Comparison of ENCODE assay signal across 8 cellular contexts in genomic region chr11:61826930-61827572, GRCh38. TPM values are rescaled to one million over a fixed set of nuclear protein-coding genes. Genes with fewer than 3 reads are reported as not detected.
DNase-seq lines count a peak whose midpoint lies in the region; ATAC-seq and TF ChIP-seq lines count a peak whose summit lies in the region.

No MANE protein-coding gene starts in this region.

- in situ Hi-C loops in GM13977 (cut with MboI; ENCODE audit: low pct_unique_long_range_greater_than_20kb, low sequenced_read_pairs, unreplicated experiment) (no loop called here), KBM-7 (cut with MboI; ENCODE audit: low pct_unique_long_range_greater_than_20kb, low sequenced_read_pairs) (no loop called here)

- peaks cover 12% of the 10 kb centered on the region for H3K4me1 Mint-ChIP-seq in activated naive CD8-positive, alpha-beta T cell treated with anti-CD3 and anti-CD28 coated beads for 36 hours
- H3K4me1 Mint-ChIP-seq in stimulated activated memory B cell treated with anti-CD40 and anti-IgM and Interleukin-4, amounts not matched to agents 10 μg/mL and 1 μg/mL and 100 μg/mL, for 72 hours = peaks cover 39% of the 10 kb centered on the region

- peak overlapping the region; percentile 93 for H3K4me3 ChIP-seq in iPS-18c (ENCODE audit: insufficient read depth, low read depth, low read length)

- TF ChIP-seq CTCF in 22Rv1 (IDR thresholded peaks at IDR 0.05) (no peak), GM13977 (IDR thresholded peaks at IDR 0.05; ENCODE audit: extremely low read depth, insufficient read depth, missing control alignments) (no peak), omental fat pad (IDR thresholded peaks at IDR 0.05) (no peak)

- H3K27ac Mint-ChIP-seq in activated naive CD8-positive, alpha-beta T cell treated with anti-CD3 and anti-CD28 coated beads for 36 hours = peak overlapping the region; percentile 55
- H3K27ac Mint-ChIP-seq in stimulated activated memory B cell treated with anti-CD40 and anti-IgM and Interleukin-4, amounts not matched to agents 10 μg/mL and 1 μg/mL and 100 μg/mL, for 72 hours = peak overlapping the region; percentile 78

- peak; percentile 32 for ATAC-seq in stimulated activated memory B cell treated with anti-CD40 and anti-IgM and Interleukin-4, amounts not matched to agents 10 μg/mL and 1 μg/mL and 100 μg/mL, for 72 hours
- no peak for ATAC-seq in omental fat pad (ENCODE audit: low FRiP score)

- H3K9me3 Mint-ChIP-seq in activated naive CD8-positive, alpha-beta T cell treated with anti-CD3 and anti-CD28 coated beads for 36 hours = no peaks in the 10 kb centered on the region
- H3K9me3 Mint-ChIP-seq in stimulated activated memory B cell treated with anti-CD40 and anti-IgM and Interleukin-4, amounts not matched to agents 10 μg/mL and 1 μg/mL and 100 μg/mL, for 72 hours = no peaks in the 10 kb centered on the region

- peak overlapping the region; percentile 68 for H3K27ac ChIP-seq in 22Rv1

- H3K36me3 Mint-ChIP-seq in activated naive CD8-positive, alpha-beta T cell treated with anti-CD3 and anti-CD28 coated beads for 36 hours = peaks cover 19% of the 10 kb centered on the region
- H3K36me3 Mint-ChIP-seq in stimulated activated memory B cell treated with anti-CD40 and anti-IgM and Interleukin-4, amounts not matched to agents 10 μg/mL and 1 μg/mL and 100 μg/mL, for 72 hours = no peaks in the 10 kb centered on the region

- no peaks in the 10 kb centered on the region for H3K9me3 ChIP-seq in iPS-18c (ENCODE audit: control insufficient read depth, insufficient read depth, low read length)

- peak overlapping the region; percentile 89 for H3K4me3 Mint-ChIP-seq in activated naive CD8-positive, alpha-beta T cell treated with anti-CD3 and anti-CD28 coated beads for 36 hours
- peak overlapping the region; percentile 90 for H3K4me3 Mint-ChIP-seq in stimulated activated memory B cell treated with anti-CD40 and anti-IgM and Interleukin-4, amounts not matched to agents 10 μg/mL and 1 μg/mL and 100 μg/mL, for 72 hours

- peaks cover 51% of the 10 kb centered on the region for H3K27me3 Mint-ChIP-seq in activated naive CD8-positive, alpha-beta T cell treated with anti-CD3 and anti-CD28 coated beads for 36 hours
- H3K27me3 Mint-ChIP-seq in stimulated activated memory B cell treated with anti-CD40 and anti-IgM and Interleukin-4, amounts not matched to agents 10 μg/mL and 1 μg/mL and 100 μg/mL, for 72 hours = peaks cover 47% of the 10 kb centered on the region

- peak; percentile 52 for DNase-seq in GM13977 (ENCODE audit: low spot score)
- DNase-seq in KBM-7 = peak; percentile 79
- no peak for DNase-seq in activated naive CD8-positive, alpha-beta T cell treated with anti-CD3 and anti-CD28 coated beads for 36 hours
- DNase-seq in AG08395 (ENCODE audit: low spot score) = no peak
- DNase-seq in omental fat pad (ENCODE audit: low spot score) = no peak

RNA-seq across cellular contexts. Expression of gene FADS2, which starts 1.0 kb away (rescaled TPM):
- 10 to 100 TPM; 65.4 to 65.6 TPM for total RNA-seq in activated naive CD8-positive, alpha-beta T cell treated with anti-CD3 and anti-CD28 coated beads for 36 hours
- total RNA-seq in omental fat pad = 10 to 100 TPM in 3 of 4 donors, 1 to 10 TPM in 1; 7.8 to 40.1 (median 16.2) TPM

RNA-seq across cellular contexts. Expression of gene FADS1, which starts 10.2 kb away (rescaled TPM):
- total RNA-seq in activated naive CD8-positive, alpha-beta T cell treated with anti-CD3 and anti-CD28 coated beads for 36 hours = 10 to 100 TPM; 18.1 to 18.2 TPM
- total RNA-seq in omental fat pad = 10 to 100 TPM; 20.1 to 49.1 (median 22.0) TPM

RNA-seq across cellular contexts. Expression of gene FEN1, which starts 34.3 kb away (rescaled TPM):
- 100 to 1,000 TPM; 135 to 140 TPM for total RNA-seq in activated naive CD8-positive, alpha-beta T cell treated with anti-CD3 and anti-CD28 coated beads for 36 hours
- total RNA-seq in omental fat pad = 1 to 10 TPM; 4.7 to 8.9 (median 6.7) TPM

RNA-seq across cellular contexts. Expression of gene TMEM258, which starts 34.7 kb away (rescaled TPM):
- 100 to 1,000 TPM; 143 TPM for total RNA-seq in activated naive CD8-positive, alpha-beta T cell treated with anti-CD3 and anti-CD28 coated beads for 36 hours
- total RNA-seq in omental fat pad = 10 to 100 TPM; 27.9 to 52.6 (median 43.4) TPM

Comparison
In these comparisons a context has a peak if more than half of its experiments do, and no peak if none do; other contexts are left out.
1. DNase-seq: peak in GM13977 (single experiment) and KBM-7 (single experiment); none in activated naive CD8-positive, alpha-beta T cell treated with anti-CD3 and anti-CD28 coated beads for 36 hours (single experiment), AG08395 (single experiment) and omental fat pad (single experiment).
2. RNA of gene FEN1, which starts 34.3 kb away (total RNA-seq): 135 to 140 TPM in activated naive CD8-positive, alpha-beta T cell treated with anti-CD3 and anti-CD28 coated beads for 36 hours; 4.7 to 8.9 TPM in omental fat pad; every median in the first group is over 10 times any median in the second.